8 cellular contexts compared by ENCODE assay signal in the genomic region with DNA sequence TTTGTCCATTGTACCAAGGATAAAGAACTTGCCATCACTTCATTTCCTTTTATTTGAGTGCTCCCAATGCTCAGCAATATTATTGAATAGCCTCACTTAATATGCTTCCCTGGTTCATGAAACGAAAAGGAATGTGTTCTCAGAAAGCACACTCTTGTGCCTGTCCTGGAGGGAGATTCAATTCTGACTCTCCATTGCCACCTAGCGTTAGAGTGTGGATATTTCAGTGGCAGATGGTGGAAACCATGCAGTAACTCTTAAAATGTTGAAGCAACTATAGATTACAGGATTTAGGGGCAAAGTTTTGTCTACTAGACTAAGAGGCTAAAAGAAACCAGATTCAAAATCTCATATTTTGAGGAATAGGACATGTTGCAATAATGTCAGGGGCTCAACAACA. TPM values are rescaled to one million over a fixed set of nuclear protein-coding genes. Genes with fewer than 3 reads are reported as not detected.
DNase-seq lines count a peak whose midpoint lies in the region; ATAC-seq and TF ChIP-seq lines count a peak whose summit lies in the region.

No MANE protein-coding gene starts in this region.

- TF ChIP-seq CTCF in OCI-LY3 (IDR thresholded peaks at IDR 0.05; ENCODE audit: low read depth, low read length) (peak; percentile 69), astrocyte of the cerebellum (IDR thresholded peaks at IDR 0.05; ENCODE audit: low read depth, low read length, missing control alignments) (peak; percentile 76)

- H3K36me3 Mint-ChIP-seq in immature natural killer cell, result peaks cover 16 to 21% (median 19%) of the 10 kb centered on the region in 3 donors
- peaks cover 12 to 16% of the 10 kb centered on the region in 2 donors for H3K36me3 Mint-ChIP-seq in stimulated activated naive B cell treated with anti-CD40 and anti-IgM and Interleukin-4, amounts not matched to agents 10 μg/mL and 1 μg/mL and 100 μg/mL, for 72 hours

- H3K27ac Mint-ChIP-seq in immature natural killer cell, result peak overlapping the region in 5 of 6 donors; percentile 54 to 90 (median 65)
- H3K27ac Mint-ChIP-seq in stimulated activated naive B cell treated with anti-CD40 and anti-IgM and Interleukin-4, amounts not matched to agents 10 μg/mL and 1 μg/mL and 100 μg/mL, for 72 hours, result no peak overlapping the region

- no peak overlapping the region for H2AFZ ChIP-seq in OCI-LY3 (ENCODE audit: low read depth, low read length)

- peak overlapping the region in 2 of 5 donors; percentile 33 to 47 for H3K4me3 Mint-ChIP-seq in immature natural killer cell
- no peak overlapping the region for H3K4me3 Mint-ChIP-seq in stimulated activated naive B cell treated with anti-CD40 and anti-IgM and Interleukin-4, amounts not matched to agents 10 μg/mL and 1 μg/mL and 100 μg/mL, for 72 hours

- H4K20me1 ChIP-seq in OCI-LY3 (ENCODE audit: insufficient read depth, low read length), result no peaks in the 10 kb centered on the region; the same call in 1 of the 2 replicates

- peak; percentile 39 for DNase-seq in activated CD4-positive, CD25-positive, alpha-beta regulatory T cell treated with anti-CD3 and anti-CD28 coated beads, Interleukin-2, amount 50 U/mL, for 72 hours
- DNase-seq in astrocyte of the cerebellum (ENCODE audit: low read depth), result no peak
- DNase-seq in immature natural killer cell, result peak; percentile 56 to 67 (median 57)
- peak; percentile 16 for DNase-seq in stimulated activated naive B cell treated with anti-CD40 and anti-IgM and Interleukin-4, amounts not matched to agents 10 μg/mL and 1 μg/mL and 100 μg/mL, for 72 hours

- H3K9me3 Mint-ChIP-seq in immature natural killer cell, result no peaks in the 10 kb centered on the region
- no peaks in the 10 kb centered on the region for H3K9me3 Mint-ChIP-seq in stimulated activated naive B cell treated with anti-CD40 and anti-IgM and Interleukin-4, amounts not matched to agents 10 μg/mL and 1 μg/mL and 100 μg/mL, for 72 hours

- H3K9ac ChIP-seq in OCI-LY3 (ENCODE audit: low read length), result no peak overlapping the region

- in situ Hi-C loops in astrocyte of the cerebellum (cut with HindIII; ENCODE audit: low sequenced_read_pairs), result no loop called here

- H3K4me1 ChIP-seq in OCI-LY3 (ENCODE audit: low read length), result peaks cover 36% of the 10 kb centered on the region

- H3K27ac ChIP-seq in OCI-LY3 (ENCODE audit: low read length), result no peak overlapping the region

- H3K4me3 ChIP-seq in OCI-LY3 (ENCODE audit: low read length), result no peak overlapping the region
- H3K4me3 ChIP-seq in astrocyte of the cerebellum (ENCODE audit: low read depth, low read length), result no peak overlapping the region

- H3K4me2 ChIP-seq in OCI-LY3 (ENCODE audit: low read length), result no peak overlapping the region

- peaks cover 0 to 10% (median 2%) of the 10 kb centered on the region in 3 donors for H3K27me3 Mint-ChIP-seq in immature natural killer cell (ENCODE audit: low read depth in 3 of 3)
- H3K27me3 Mint-ChIP-seq in stimulated activated naive B cell treated with anti-CD40 and anti-IgM and Interleukin-4, amounts not matched to agents 10 μg/mL and 1 μg/mL and 100 μg/mL, for 72 hours, result no peaks in the 10 kb centered on the region

- H3K4me1 Mint-ChIP-seq in immature natural killer cell, result peaks cover 79 to 86% of the 10 kb centered on the region in 2 donors
- H3K4me1 Mint-ChIP-seq in stimulated activated naive B cell treated with anti-CD40 and anti-IgM and Interleukin-4, amounts not matched to agents 10 μg/mL and 1 μg/mL and 100 μg/mL, for 72 hours, result peaks cover 29 to 48% of the 10 kb centered on the region in 2 donors

- H3K79me2 ChIP-seq in OCI-LY3 (ENCODE audit: low read length), result no peaks in the 10 kb centered on the region

- H3K9me3 ChIP-seq in OCI-LY3 (ENCODE audit: insufficient read depth, low read length), result no peaks in the 10 kb centered on the region

- 0 out of 2 replicates have a peak, but pooled peaks cover 6% of the 10 kb centered on the region for H3K27me3 ChIP-seq in OCI-LY3 (ENCODE audit: low read depth, low read length)

- H3K36me3 ChIP-seq in OCI-LY3 (replicated peaks; ENCODE audit: low read depth, low read length), result no peaks in the 10 kb centered on the region

- ATAC-seq in activated CD4-positive, CD25-positive, alpha-beta regulatory T cell treated with anti-CD3 and anti-CD28 coated beads, Interleukin-2, amount 50 U/mL, for 24 hours, result no peak
- ATAC-seq in HG02798 (IDR thresholded peaks at IDR 0.05; ENCODE audit: poor library complexity, unreplicated experiment), result peak; percentile 49
- ATAC-seq in stimulated activated naive B cell treated with anti-CD40 and anti-IgM and Interleukin-4, amounts not matched to agents 10 μg/mL and 1 μg/mL and 100 μg/mL, for 72 hours (replicated peaks), result peak; percentile 60 to 65
- ATAC-seq in GM18498 (IDR thresholded peaks at IDR 0.05; ENCODE audit: unreplicated experiment), result no peak

RNA-seq across cellular contexts. Expression of gene GAB3, which starts 36.0 kb away (rescaled TPM):
- 10 to 100 TPM in 2 of 3 donors, 1 to 10 TPM in 1; 9.3 to 23.6 (median 15.6) TPM for polyA plus RNA-seq in immature natural killer cell

RNA-seq across cellular contexts. Expression of gene DKC1, which starts 47.7 kb away (rescaled TPM):
- polyA plus RNA-seq in immature natural killer cell, result 10 to 100 TPM; 21.1 to 35.5 (median 32.3) TPM

Comparison
In these comparisons a context has a peak if more than half of its experiments do, and no peak if none do; other contexts are left out.
1. ATAC-seq: peak in HG02798 (single experiment) and stimulated activated naive B cell treated with anti-CD40 and anti-IgM and Interleukin-4, amounts not matched to agents 10 μg/mL and 1 μg/mL and 100 μg/mL, for 72 hours (2 of 2); none in activated CD4-positive, CD25-positive, alpha-beta regulatory T cell treated with anti-CD3 and anti-CD28 coated beads, Interleukin-2, amount 50 U/mL, for 24 hours (0 of 2) and GM18498 (single experiment).